34 cellular contexts compared by ENCODE assay signal in the genomic region with DNA sequence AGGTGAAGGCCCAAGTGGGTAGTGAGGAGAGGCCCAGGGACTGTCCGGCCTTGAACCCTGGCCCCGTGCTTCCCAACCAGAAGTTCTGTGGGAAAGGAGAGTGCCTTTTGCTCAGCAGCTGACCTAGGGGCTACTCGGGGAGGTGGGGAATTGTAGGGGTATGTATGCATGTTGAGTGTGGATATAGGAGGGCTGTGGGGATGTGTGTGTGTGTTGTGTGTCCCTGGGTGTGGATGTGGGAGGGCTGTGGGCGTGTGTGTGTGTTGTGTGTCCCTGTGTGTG. TPM values are rescaled to one million over a fixed set of nuclear protein-coding genes. Genes with fewer than 3 reads are reported as not detected.
"Had no signal": no experiment of that assay in that cellular context is flagged by ENCODE, and none has a peak within 500 bp of the region (broad histone marks: within the 10 kb centered on the region; RNA-seq: fewer than 3 reads in every experiment).

No MANE protein-coding gene starts in this region.

- H3K36me3 Mint-ChIP-seq: activated CD8-positive, alpha-beta memory T cell treated with anti-CD3 and anti-CD28 coated beads, Interleukin-2, amount 10 ng/mL, durations not matched to agents 7 days and 5 days; activated naive CD8-positive, alpha-beta T cell had no signal

- H3K4me2 ChIP-seq: SK-N-SH had no signal

- H3K9me3 Mint-ChIP-seq: activated CD4-positive, alpha-beta memory T cell treated with anti-CD3 and anti-CD28 coated beads, Interleukin-2, amount 10 ng/mL, durations not matched to agents 7 days and 5 days; dendritic cell treated with granulocyte-macrophage colony-stimulating factor and Interleukin-4, amounts not matched to agents 40 ng/mL and 50 ng/mL, for 4 days; nephron progenitor cell; stimulated activated naive CD8-positive, alpha-beta T cell treated with anti-CD3 and anti-CD28 coated beads, Interleukin-15, amount 100 ng/mL, for 72 hours; T-helper 1 cell treated with Interleukin-12 subunit alpha and Interleukin-12 subunit beta and Interleukin-4 antibody, amounts not matched to agents 30 μg/mL and 1 μg/mL, for 36 hours had no signal

- H3K36me3 ChIP-seq: brain microvascular endothelial cell, heart right ventricle, left lung, pancreas, prostate gland, WERI-Rb-1 had no signal

- H3K4me1 ChIP-seq: heart right ventricle, left lung, lower lobe of right lung, pancreas, prostate gland, tibial artery had no signal

- H3K4me3 Mint-ChIP-seq: activated CD4-positive, alpha-beta memory T cell treated with anti-CD3 and anti-CD28 coated beads, Interleukin-2, amount 10 ng/mL, durations not matched to agents 7 days and 5 days; activated CD8-positive, alpha-beta memory T cell treated with anti-CD3 and anti-CD28 coated beads, Interleukin-2, amount 10 ng/mL, durations not matched to agents 7 days and 5 days; activated naive CD8-positive, alpha-beta T cell; dendritic cell treated with granulocyte-macrophage colony-stimulating factor and Interleukin-4, amounts not matched to agents 40 ng/mL and 50 ng/mL, for 4 days; nephron progenitor cell; stimulated activated naive CD8-positive, alpha-beta T cell treated with anti-CD3 and anti-CD28 coated beads, Interleukin-15, amount 100 ng/mL, for 72 hours; T-helper 1 cell treated with Interleukin-12 subunit alpha and Interleukin-12 subunit beta and Interleukin-4 antibody, amounts not matched to agents 30 μg/mL and 1 μg/mL, for 36 hours had no signal

- H3K4me3 ChIP-seq: esophagus squamous epithelium, heart right ventricle, left lung, lower lobe of right lung, pancreas, prostate gland, skin epidermis, tibial artery had no signal

- H3K9ac ChIP-seq: SK-N-SH had no signal

- H3K27ac ChIP-seq: brain microvascular endothelial cell, esophagus squamous epithelium, heart right ventricle, left lung, lower lobe of right lung, pancreas, prostate gland, skin epidermis, tibial artery, WERI-Rb-1 had no signal

- ATAC-seq: activated CD4-positive, CD25-positive, alpha-beta regulatory T cell treated with anti-CD3 and anti-CD28 coated beads, Interleukin-2, amount 50 U/mL, for 24 hours; activated CD8-positive, alpha-beta memory T cell treated with anti-CD3 and anti-CD28 coated beads, Interleukin-2, amount 10 ng/mL, durations not matched to agents 7 days and 5 days; stimulated activated naive CD8-positive, alpha-beta T cell treated with anti-CD3 and anti-CD28 coated beads, Interleukin-15, amount 100 ng/mL, for 72 hours had no signal

- H3K4me1 Mint-ChIP-seq: activated CD4-positive, alpha-beta memory T cell treated with anti-CD3 and anti-CD28 coated beads, Interleukin-2, amount 10 ng/mL, durations not matched to agents 7 days and 5 days; activated CD8-positive, alpha-beta memory T cell treated with anti-CD3 and anti-CD28 coated beads, Interleukin-2, amount 10 ng/mL, durations not matched to agents 7 days and 5 days had no signal

- H3K27me3 ChIP-seq: brain microvascular endothelial cell, esophagus squamous epithelium, heart right ventricle, pancreas, tibial artery had no signal

- H3K9me3 ChIP-seq: esophagus squamous epithelium, heart right ventricle, left lung, lower lobe of right lung, pancreas, prostate gland, SK-N-SH, tibial artery had no signal

- H3K27me3 Mint-ChIP-seq: activated CD4-positive, alpha-beta memory T cell treated with anti-CD3 and anti-CD28 coated beads, Interleukin-2, amount 10 ng/mL, durations not matched to agents 7 days and 5 days; activated CD8-positive, alpha-beta memory T cell treated with anti-CD3 and anti-CD28 coated beads, Interleukin-2, amount 10 ng/mL, durations not matched to agents 7 days and 5 days; activated naive CD8-positive, alpha-beta T cell; dendritic cell treated with granulocyte-macrophage colony-stimulating factor and Interleukin-4, amounts not matched to agents 40 ng/mL and 50 ng/mL, for 4 days; stimulated activated naive CD8-positive, alpha-beta T cell treated with anti-CD3 and anti-CD28 coated beads, Interleukin-15, amount 100 ng/mL, for 72 hours had no signal

- DNase-seq: activated CD4-positive, alpha-beta T cell treated with anti-CD3 and anti-CD28 coated beads for 48 hours; activated effector memory CD4-positive, alpha-beta T cell treated with Interleukin-2 at 50 U/mL for 16 hours; activated naive CD4-positive, alpha-beta T cell treated with Interleukin-2 at 50 U/mL for 16 hours; brain microvascular endothelial cell; central memory CD4-positive, alpha-beta T cell; effector CD4-positive, alpha-beta T cell; esophagus squamous epithelium; foreskin melanocyte; heart right ventricle; lower lobe of right lung; mesenchymal stem cell; nephron progenitor cell; retina; SK-N-SH; stimulated activated CD4-positive, alpha-beta T cell treated with anti-CD3 and anti-CD28 coated beads, Interleukin-12 subunit alpha, Interleukin-12 subunit beta, amount 100 ng/mL, for 4 hours; stimulated activated CD4-positive, alpha-beta T cell treated with anti-CD3 and anti-CD28 coated beads, Interleukin-4, amount 100 ng/mL, for 1 hour; stimulated activated naive CD8-positive, alpha-beta T cell treated with anti-CD3 and anti-CD28 coated beads, Interleukin-15, amount 100 ng/mL, for 72 hours; SW 1271; T1000; tibial artery had no signal

- FAIRE-seq: astrocyte, islet of Langerhans, pancreas had no signal

- H3K27ac Mint-ChIP-seq: activated CD4-positive, alpha-beta memory T cell treated with anti-CD3 and anti-CD28 coated beads, Interleukin-2, amount 10 ng/mL, durations not matched to agents 7 days and 5 days; activated CD8-positive, alpha-beta memory T cell treated with anti-CD3 and anti-CD28 coated beads, Interleukin-2, amount 10 ng/mL, durations not matched to agents 7 days and 5 days; activated naive CD8-positive, alpha-beta T cell; dendritic cell treated with granulocyte-macrophage colony-stimulating factor and Interleukin-4, amounts not matched to agents 40 ng/mL and 50 ng/mL, for 4 days; nephron progenitor cell; stimulated activated naive CD8-positive, alpha-beta T cell treated with anti-CD3 and anti-CD28 coated beads, Interleukin-15, amount 100 ng/mL, for 72 hours; T-helper 1 cell treated with Interleukin-12 subunit alpha and Interleukin-12 subunit beta and Interleukin-4 antibody, amounts not matched to agents 30 μg/mL and 1 μg/mL, for 36 hours had no signal

RNA-seq across cellular contexts. Expression of gene TRPV6, which starts 18.5 kb away (rescaled TPM):
- total RNA-seq: activated CD4-positive, alpha-beta memory T cell treated with anti-CD3 and anti-CD28 coated beads, Interleukin-2, amount 10 ng/mL, durations not matched to agents 7 days and 5 days; activated CD8-positive, alpha-beta memory T cell treated with anti-CD3 and anti-CD28 coated beads, Interleukin-2, amount 10 ng/mL, durations not matched to agents 7 days and 5 days; glomerular endothelial cell; heart right ventricle had no signal
- polyA plus RNA-seq: SK-N-SH had no signal
